ENCODE assay signal across 17 cellular contexts in the genomic region with DNA sequence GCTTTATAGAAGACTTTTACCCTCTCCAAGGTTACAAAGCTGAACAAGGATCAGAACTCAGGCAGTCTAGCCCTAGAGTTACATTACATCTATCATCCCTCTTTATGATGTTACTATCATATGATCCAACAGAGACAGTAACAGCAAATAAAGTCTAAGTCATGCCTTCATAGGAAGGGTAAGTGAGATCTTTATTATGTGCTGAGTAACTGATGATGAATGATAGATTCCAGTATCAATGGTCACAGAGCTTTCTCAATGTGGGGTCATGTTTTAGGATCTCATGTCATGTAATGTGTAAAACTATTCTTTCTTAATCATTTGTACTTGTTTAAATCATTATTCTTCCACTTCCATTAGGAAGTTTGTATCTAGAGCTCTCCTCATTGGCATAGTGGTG.
"Had no signal": no experiment of that assay in that cellular context is flagged by ENCODE, and none has a peak within 500 bp of the region (broad histone marks: within the 10 kb centered on the region; RNA-seq: fewer than 3 reads in every experiment).

No MANE protein-coding gene starts in this region.

- H3K27me3 Mint-ChIP-seq: activated CD4-positive, alpha-beta memory T cell treated with anti-CD3 and anti-CD28 coated beads for 36 hours; memory B cell; stimulated activated naive CD8-positive, alpha-beta T cell treated with anti-CD3 and anti-CD28 coated beads, Interleukin-15, amount 100 ng/mL, for 72 hours had no signal

- H3K27me3 ChIP-seq: heart left ventricle, tibial artery had no signal

- H3K4me3 Mint-ChIP-seq: activated CD4-positive, alpha-beta memory T cell treated with anti-CD3 and anti-CD28 coated beads for 36 hours; memory B cell; nephron; stimulated activated naive CD8-positive, alpha-beta T cell treated with anti-CD3 and anti-CD28 coated beads, Interleukin-15, amount 100 ng/mL, for 72 hours had no signal

- H3K36me3 Mint-ChIP-seq: memory B cell had no signal

- H3K9me3 ChIP-seq: heart left ventricle, tibial artery had no signal

- H3K9me3 Mint-ChIP-seq: activated CD4-positive, alpha-beta memory T cell treated with anti-CD3 and anti-CD28 coated beads for 36 hours; memory B cell; nephron; stimulated activated naive CD8-positive, alpha-beta T cell treated with anti-CD3 and anti-CD28 coated beads, Interleukin-15, amount 100 ng/mL, for 72 hours had no signal

- H3K4me1 ChIP-seq: heart left ventricle, parathyroid adenoma, tibial artery had no signal

- DNase-seq: activated CD4-positive, alpha-beta memory T cell treated with anti-CD3 and anti-CD28 coated beads for 36 hours; activated CD4-positive, alpha-beta T cell treated with anti-CD3 and anti-CD28 coated beads for 48 hours; activated naive CD4-positive, alpha-beta T cell treated with Interleukin-2 at 50 U/mL for 16 hours; activated T-cell treated with anti-CD3 and anti-CD28 coated beads, Interleukin-2, amount 50 U/mL, for 48 hours; amygdala; cortex of kidney; heart left ventricle; left cardiac atrium; right cardiac atrium; stimulated activated CD4-positive, alpha-beta T cell treated with anti-CD3 and anti-CD28 coated beads, Interleukin-1b, Interleukin-23, amount 100 ng/mL, for 48 hours; stimulated activated naive CD8-positive, alpha-beta T cell treated with anti-CD3 and anti-CD28 coated beads, Interleukin-15, amount 100 ng/mL, for 72 hours; T-helper 1 cell; T-helper 9 cell; tibial artery had no signal

- H3K27ac ChIP-seq: heart left ventricle, parathyroid adenoma, tibial artery had no signal

- H3K4me1 Mint-ChIP-seq: memory B cell; stimulated activated naive CD8-positive, alpha-beta T cell treated with anti-CD3 and anti-CD28 coated beads, Interleukin-15, amount 100 ng/mL, for 72 hours had no signal

- H3K36me3 ChIP-seq: heart left ventricle, tibial artery had no signal

- H2AFZ ChIP-seq: parathyroid adenoma had no signal

- H3K27ac Mint-ChIP-seq: activated CD4-positive, alpha-beta memory T cell treated with anti-CD3 and anti-CD28 coated beads for 36 hours; memory B cell; nephron; stimulated activated naive CD8-positive, alpha-beta T cell treated with anti-CD3 and anti-CD28 coated beads, Interleukin-15, amount 100 ng/mL, for 72 hours had no signal

- H3K4me3 ChIP-seq: heart left ventricle, tibial artery had no signal
